In the genomic region with DNA sequence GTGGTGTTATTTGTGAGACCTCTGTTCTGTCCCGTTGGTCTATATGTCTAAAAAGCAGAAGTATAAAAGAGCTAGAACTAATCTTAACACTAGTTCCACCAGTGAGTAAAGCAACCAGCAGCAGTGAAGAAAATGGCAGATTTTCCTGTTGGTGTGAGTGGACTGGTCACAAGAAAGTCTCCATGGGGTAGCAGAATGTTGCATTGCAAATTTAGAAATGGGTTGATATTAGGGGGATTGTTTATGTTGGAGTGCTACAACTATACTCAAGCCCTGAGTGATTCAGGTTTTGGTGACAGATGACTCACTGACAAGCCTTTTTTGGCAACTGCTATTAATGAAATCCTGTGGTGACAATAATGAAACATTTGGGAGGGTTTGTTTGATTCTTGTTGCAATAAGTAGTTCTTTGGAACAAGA, we compare ENCODE assay signal across 8 cellular contexts. TPM values are rescaled to one million over a fixed set of nuclear protein-coding genes. Genes with fewer than 3 reads are reported as not detected.
DNase-seq lines count a peak whose midpoint lies in the region; ATAC-seq lines count a peak whose summit lies in the region.

No MANE protein-coding gene starts in this region.

- H3K9me3 Mint-ChIP-seq in activated CD8-positive, alpha-beta T cell treated with anti-CD3 and anti-CD28 coated beads, Interleukin-2, amount 10 ng/mL, durations not matched to agents 7 days and 5 days (ENCODE audit: insufficient read depth), result no peaks in the 10 kb centered on the region
- no peaks in the 10 kb centered on the region for H3K9me3 Mint-ChIP-seq in memory B cell

- no peaks in the 10 kb centered on the region for H3K27me3 Mint-ChIP-seq in activated CD8-positive, alpha-beta T cell treated with anti-CD3 and anti-CD28 coated beads, Interleukin-2, amount 10 ng/mL, durations not matched to agents 7 days and 5 days (ENCODE audit: low read depth)
- H3K27me3 Mint-ChIP-seq in memory B cell, result no peaks in the 10 kb centered on the region

- H3K27ac Mint-ChIP-seq in activated CD8-positive, alpha-beta T cell treated with anti-CD3 and anti-CD28 coated beads, Interleukin-2, amount 10 ng/mL, durations not matched to agents 7 days and 5 days, result peak overlapping the region; percentile 50
- H3K27ac Mint-ChIP-seq in memory B cell, result no peak overlapping the region

- DNase-seq in Ammon's horn (ENCODE audit: low spot score) (peak; percentile 21), memory B cell (ENCODE audit: low spot score in 2 of 2) (no peak), DMS79 treated with DMSO at 0.1 percent for 48 hours (lab: John Stamatoyannopoulos, UW) (no peak), NCI-H187 (lab: John Stamatoyannopoulos, UW) (no peak), NCI-H524 treated with DMSO at 0.1 percent for 48 hours (lab: John Stamatoyannopoulos, UW) (no peak)
- no peak for DNase-seq in activated CD8-positive, alpha-beta T cell treated with anti-CD3 and anti-CD28 coated beads, Interleukin-2, amount 10 ng/mL, durations not matched to agents 7 days and 5 days

- H3K4me3 Mint-ChIP-seq in activated CD8-positive, alpha-beta T cell treated with anti-CD3 and anti-CD28 coated beads, Interleukin-2, amount 10 ng/mL, durations not matched to agents 7 days and 5 days, result peak overlapping the region; percentile 4
- peak overlapping the region; percentile 43 for H3K4me3 Mint-ChIP-seq in memory B cell

- peaks cover 30% of the 10 kb centered on the region for H3K36me3 Mint-ChIP-seq in activated CD8-positive, alpha-beta T cell treated with anti-CD3 and anti-CD28 coated beads, Interleukin-2, amount 10 ng/mL, durations not matched to agents 7 days and 5 days (ENCODE audit: low read depth)
- peaks cover 11% of the 10 kb centered on the region for H3K36me3 Mint-ChIP-seq in memory B cell

- CTCF ChIA-PET in activated CD8-positive, alpha-beta T cell treated with anti-CD3 and anti-CD28 coated beads, Interleukin-2, amount 10 ng/mL, durations not matched to agents 7 days and 5 days (lab: Charles Lee), result interaction anchor here (1.4 to 1.8 kb wide), 2 partner anchors 9 to 11 kb away, joined by 4 to 7 read pairs; a partner anchor contains a TSS

- POLR2A ChIA-PET in activated CD8-positive, alpha-beta T cell treated with anti-CD3 and anti-CD28 coated beads, Interleukin-2, amount 10 ng/mL, durations not matched to agents 7 days and 5 days (lab: Charles Lee), result no interaction called here

- ATAC-seq in GM19372 (IDR thresholded peaks at IDR 0.05; ENCODE audit: low read depth, unreplicated experiment), result peak; percentile 73
- ATAC-seq in HG03469 (IDR thresholded peaks at IDR 0.05; ENCODE audit: unreplicated experiment), result peak; percentile 52
- peak; percentile 29 for ATAC-seq in activated CD8-positive, alpha-beta T cell treated with anti-CD3 and anti-CD28 coated beads, Interleukin-2, amount 10 ng/mL, durations not matched to agents 7 days and 5 days
- ATAC-seq in memory B cell (ENCODE audit: low read depth), result peak; percentile 44

- H3K4me1 Mint-ChIP-seq in activated CD8-positive, alpha-beta T cell treated with anti-CD3 and anti-CD28 coated beads, Interleukin-2, amount 10 ng/mL, durations not matched to agents 7 days and 5 days (ENCODE audit: low read depth), result peaks cover 46% of the 10 kb centered on the region
- H3K4me1 Mint-ChIP-seq in memory B cell, result peaks cover 29% of the 10 kb centered on the region

RNA-seq across cellular contexts. Expression of a gene that starts 5.6 kb away (rescaled TPM):
- 10 to 100 TPM; 29.6 to 30.1 TPM for total RNA-seq in activated CD8-positive, alpha-beta T cell treated with anti-CD3 and anti-CD28 coated beads, Interleukin-2, amount 10 ng/mL, durations not matched to agents 7 days and 5 days

RNA-seq across cellular contexts. Expression of a gene that starts 10.8 kb away (rescaled TPM):
- 10 to 100 TPM; 94.4 to 97.1 TPM for total RNA-seq in activated CD8-positive, alpha-beta T cell treated with anti-CD3 and anti-CD28 coated beads, Interleukin-2, amount 10 ng/mL, durations not matched to agents 7 days and 5 days
